ENCODE assay signal across 27 cellular contexts in the genomic region with DNA sequence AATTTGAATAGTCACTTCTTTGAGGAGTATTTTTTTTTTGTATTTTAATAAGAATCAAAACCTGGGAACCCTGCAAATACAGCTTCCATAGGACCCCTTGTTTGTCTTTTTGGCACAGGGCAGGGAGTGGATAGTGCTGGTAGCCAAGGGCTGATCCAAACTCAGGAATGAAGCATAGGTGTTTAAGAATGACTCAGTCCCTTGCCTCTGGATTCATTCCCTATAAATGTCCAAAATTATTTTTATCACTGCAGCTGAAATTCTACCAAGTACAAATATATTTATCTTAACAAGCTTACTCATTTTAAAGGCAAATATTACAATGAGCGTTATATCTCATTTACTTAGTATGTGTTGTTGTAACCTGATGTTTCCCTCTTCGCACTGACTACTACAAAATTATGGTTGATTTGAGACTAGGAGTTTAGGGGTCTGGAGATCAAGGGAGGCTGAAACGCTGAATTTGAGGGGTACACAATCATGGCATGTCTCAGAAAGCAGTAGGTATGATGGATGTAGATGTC.
"Had no signal": no experiment of that assay in that cellular context is flagged by ENCODE, and none has a peak within 500 bp of the region (broad histone marks: within the 10 kb centered on the region; RNA-seq: fewer than 3 reads in every experiment).

No MANE protein-coding gene starts in this region.

- H3K36me3 ChIP-seq: ascending aorta, esophagus muscularis mucosa, gastroesophageal sphincter had no signal

- H3K27me3 ChIP-seq: ascending aorta, esophagus muscularis mucosa, gastroesophageal sphincter had no signal

- DNase-seq: activated CD4-positive, alpha-beta memory T cell treated with anti-CD3 and anti-CD28 coated beads, Interleukin-2, amount 10 ng/mL, durations not matched to agents 7 days and 5 days; activated CD4-positive, alpha-beta T cell treated with anti-CD3 and anti-CD28 coated beads for 1 hour; activated CD4-positive, alpha-beta T cell treated with anti-CD3 and anti-CD28 coated beads for 4 hours; activated CD4-positive, alpha-beta T cell treated with anti-CD3 and anti-CD28 coated beads, Interleukin-2, amount 10 ng/mL, durations not matched to agents 7 days and 5 days; activated CD4-positive, alpha-beta T cell treated with anti-CD3 and anti-CD28 coated beads, Interleukin-2, amount 50 U/mL, for 4 hours; activated CD8-positive, alpha-beta memory T cell treated with anti-CD3 and anti-CD28 coated beads, Interleukin-2, amount 50 U/mL, for 48 hours; activated gamma-delta T cell; activated naive CD4-positive, alpha-beta T cell; activated naive CD4-positive, alpha-beta T cell treated with anti-CD3 and anti-CD28 coated beads, Interleukin-2, amount 10 ng/mL, durations not matched to agents 7 days and 5 days; activated naive CD8-positive, alpha-beta T cell treated with anti-CD3 and anti-CD28 coated beads, Interleukin-2, amount 10 ng/mL, durations not matched to agents 7 days and 5 days; activated T-cell treated with anti-CD3 and anti-CD28 coated beads for 4 hours; activated T-cell treated with anti-CD3 and anti-CD28 coated beads, Interleukin-2, amount 50 U/mL, for 24 hours; activated T-cell treated with anti-CD3 and anti-CD28 coated beads, Interleukin-2, amount 50 U/mL, for 72 hours; caudate nucleus; cortex of kidney; dermis blood vessel endothelial cell; effector CD4-positive, alpha-beta T cell; effector memory CD8-positive, alpha-beta T cell; erythroblast; foreskin melanocyte; T-helper 2 cell had no signal

- H3K9me3 ChIP-seq: ascending aorta, esophagus muscularis mucosa, gastroesophageal sphincter had no signal

- ATAC-seq: activated naive CD4-positive, alpha-beta T cell treated with anti-CD3 and anti-CD28 coated beads, Interleukin-2, amount 50 U/mL, for 72 hours; activated T-cell treated with anti-CD3 and anti-CD28 coated beads, Interleukin-2, amount 50 U/mL, for 72 hours; effector memory CD8-positive, alpha-beta T cell; gastroesophageal sphincter; WTC11 had no signal

- H3K4me3 ChIP-seq: ascending aorta, esophagus muscularis mucosa, gastroesophageal sphincter had no signal

- H3K27ac ChIP-seq: ascending aorta, esophagus muscularis mucosa, gastroesophageal sphincter, VCaP had no signal

- H3K4me1 ChIP-seq: ascending aorta had no signal
